In genomic region chr6:167811689-167812487, GRCh38 we compare ENCODE assay signal across 19 cellular contexts.
DNase-seq lines count a peak whose midpoint lies in the region; ATAC-seq lines count a peak whose summit lies in the region.
"Had no signal": no experiment of that assay in that cellular context is flagged by ENCODE, and none has a peak within 500 bp of the region (broad histone marks: within the 10 kb centered on the region; RNA-seq: fewer than 3 reads in every experiment).

No MANE protein-coding gene starts in this region.

- ATAC-seq in GM19324 (IDR thresholded peaks at IDR 0.05; ENCODE audit: low FRiP score, unreplicated experiment): no peak
- ATAC-seq: activated CD8-positive, alpha-beta T cell treated with anti-CD3 and anti-CD28 coated beads for 36 hours; GM23338; naive thymus-derived CD8-positive, alpha-beta T cell; Panc1 had no signal

- DNase-seq in NCI-H82 (lab: John Stamatoyannopoulos, UW): peak; percentile 23
- no peak for DNase-seq in NCI-H82 treated with DMSO at 0.1 percent for 48 hours (lab: John Stamatoyannopoulos, UW; ENCODE audit: unreplicated experiment)
- peak; percentile 52 for DNase-seq in NCI-H1105 (lab: John Stamatoyannopoulos, UW)
- peak; percentile 91 for DNase-seq in NCI-H748 treated with DMSO at 0.1 percent for 48 hours (lab: John Stamatoyannopoulos, UW)
- peak; percentile 34 for DNase-seq in left kidney (ENCODE audit: low read depth, low spot score)
- no peak for DNase-seq in stimulated activated CD4-positive, alpha-beta T cell treated with anti-CD3 and anti-CD28 coated beads, Interleukin-2, amount 100 ng/mL, for 48 hours
- no peak for DNase-seq in HK-2 (ENCODE audit: unreplicated experiment)
- DNase-seq: activated CD4-positive, CD25-positive, alpha-beta regulatory T cell treated with anti-CD3 and anti-CD28 coated beads, Interleukin-2, amount 50 U/mL, for 72 hours; activated CD8-positive, alpha-beta T cell treated with anti-CD3 and anti-CD28 coated beads for 36 hours; CD4-positive, alpha-beta T cell; colonic mucosa; effector CD8-positive, alpha-beta T cell; naive thymus-derived CD8-positive, alpha-beta T cell; occipital lobe; stimulated activated naive CD4-positive, alpha-beta T cell treated with Interleukin-2 at 50 U/mL for 16 hours; testis had no signal

Comparison
In these comparisons a context has a peak if more than half of its experiments do, and no peak if none do; other contexts are left out.
1. DNase-seq: peak in NCI-H82 (single experiment), NCI-H1105 (single experiment), NCI-H748 treated with DMSO at 0.1 percent for 48 hours (single experiment) and left kidney (single experiment); none in NCI-H82 treated with DMSO at 0.1 percent for 48 hours (single experiment), stimulated activated CD4-positive, alpha-beta T cell treated with anti-CD3 and anti-CD28 coated beads, Interleukin-2, amount 100 ng/mL, for 48 hours (0 of 2) and HK-2 (single experiment).